Comparison of ENCODE assay signal across 8 cellular contexts in the genomic region with DNA sequence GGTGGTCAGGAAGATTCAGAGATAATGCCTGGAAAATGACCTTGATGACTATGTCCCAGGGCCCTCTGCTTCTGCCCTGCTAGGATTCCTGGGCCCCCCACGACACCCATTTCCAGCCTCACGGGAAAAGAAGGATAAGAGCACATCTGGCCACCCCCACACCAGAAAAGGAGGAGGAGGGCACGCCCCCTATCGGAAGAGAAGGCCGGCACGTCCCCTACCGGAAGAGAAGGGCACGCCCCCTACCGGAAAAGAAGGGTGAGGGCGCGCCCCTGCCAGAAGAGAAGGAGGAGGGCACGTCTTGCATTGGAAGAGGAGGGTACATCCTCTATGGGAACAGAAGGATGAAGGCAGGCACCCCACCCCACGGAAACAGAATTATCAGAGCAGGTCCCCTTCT.
DNase-seq lines count a peak whose midpoint lies in the region; ATAC-seq and TF ChIP-seq lines count a peak whose summit lies in the region.

No MANE protein-coding gene starts in this region.

- H3K4me1 ChIP-seq in mammary epithelial cell (ENCODE audit: insufficient read depth, low read length): no peaks in the 10 kb centered on the region
- peaks cover 0 to 6% (median 0%) of the 10 kb centered on the region in 4 donors for H3K4me1 ChIP-seq in transverse colon
- peaks cover 12% of the 10 kb centered on the region for H3K4me1 ChIP-seq in suprapubic skin

- peak overlapping the region; percentile 43 to 85 (median 68) for H3K4me3 Mint-ChIP-seq in naive thymus-derived CD8-positive, alpha-beta T cell

- BruUV-seq in mammary epithelial cell (replicated peaks; lab: Mats Ljungman, UMichigan): no TSS peak

- H3K27ac ChIP-seq in VCaP (no peak overlapping the region), mammary epithelial cell (ENCODE audit: insufficient read depth, low read depth, low read length) (no peak overlapping the region), transverse colon (no peak overlapping the region), suprapubic skin (no peak overlapping the region)

- TF ChIP-seq POLR2A in transverse colon (IDR thresholded peaks at IDR 0.05): no peak
- no peak for TF ChIP-seq POLR2A in suprapubic skin (IDR thresholded peaks at IDR 0.05)

- no peak for DNase-seq in BJ (ENCODE audit: low read depth)
- peak; percentile 48 for DNase-seq in HuH-7 (ENCODE audit: low spot score)
- DNase-seq in mammary epithelial cell: no peak
- peak; percentile 30 to 89 (median 60) for DNase-seq in naive thymus-derived CD8-positive, alpha-beta T cell
- DNase-seq in transverse colon: peak; percentile 73
- DNase-seq in NCI-H1436 (lab: John Stamatoyannopoulos, UW): no peak
- no peak for DNase-seq in suprapubic skin (ENCODE audit: low spot score in 2 of 2)

- CTCF ChIA-PET in BJ (lab: Yijun Ruan, JAX): interaction anchor here (1.2 kb wide), 1 partner anchor 257 kb away, joined by 3 read pairs; no protein-coding TSS in a partner anchor
- CTCF ChIA-PET in mammary epithelial cell (lab: Charles Lee; ENCODE audit: low non-redundant PET): no interaction called here

- peak; percentile 89 to 98 for ATAC-seq in naive thymus-derived CD8-positive, alpha-beta T cell

- no peak overlapping the region for H3K4me3 ChIP-seq in BJ (ENCODE audit: low read depth, low read length)
- no peak overlapping the region for H3K4me3 ChIP-seq in mammary epithelial cell (replicated peaks in 1 of 3; ENCODE audit: insufficient read depth in 1 of 3, low read depth in 2 of 3, low read length in 3 of 3)
- no peak overlapping the region for H3K4me3 ChIP-seq in transverse colon
- no peak overlapping the region for H3K4me3 ChIP-seq in suprapubic skin

- dilution Hi-C loops in mammary epithelial cell (cut with HindIII; ENCODE audit: low sequenced_read_pairs): loop anchor here (5.0 kb wide), 1 partner anchor 63 kb away; no protein-coding TSS in a partner anchor

- H4K20me1 ChIP-seq in mammary epithelial cell (ENCODE audit: insufficient read depth, low read length): no peaks in the 10 kb centered on the region

- no peaks in the 10 kb centered on the region; the same call in 1 of the 2 replicates for H3K27me3 ChIP-seq in BJ (ENCODE audit: control insufficient read depth, insufficient read depth, low read length)
- no peaks in the 10 kb centered on the region for H3K27me3 ChIP-seq in mammary epithelial cell (ENCODE audit: insufficient read depth, low read length)
- peaks cover 6% of the 10 kb centered on the region for H3K27me3 ChIP-seq in transverse colon
- H3K27me3 ChIP-seq in suprapubic skin: peaks cover 11% of the 10 kb centered on the region

- no peaks in the 10 kb centered on the region for H3K79me2 ChIP-seq in mammary epithelial cell (ENCODE audit: insufficient read depth, low read length)

- intact Hi-C loops in mammary epithelial cell (cut with micrococcal nuclease) (no loop called here), transverse colon (cut with DNase I; ENCODE audit: low total_unique reads) (no loop called here)

- H3K9me3 Mint-ChIP-seq in naive thymus-derived CD8-positive, alpha-beta T cell: peaks cover 0 to 12% (median 2%) of the 10 kb centered on the region in 9 donors

- WGBS in mammary epithelial cell (ENCODE audit: low coverage, missing lambda C conversion rate): 29% methylated on average over 4 of the region's 13 CpGs
- 7% methylated on average over 13 of the region's 13 CpGs; no CpG with 5 or more reads in 1 of the 2 donors for WGBS in transverse colon (ENCODE audit: low coverage in 1 of 2), 2 donors
- 30% methylated on average over 9 of the region's 13 CpGs for WGBS in suprapubic skin

- H3K4me2 ChIP-seq in mammary epithelial cell (ENCODE audit: insufficient read depth, low read depth, low read length): no peak overlapping the region

- H3K36me3 ChIP-seq in BJ (ENCODE audit: control insufficient read depth, insufficient read depth, low read length) (no peaks in the 10 kb centered on the region), mammary epithelial cell (ENCODE audit: insufficient read depth, low read length) (no peaks in the 10 kb centered on the region), transverse colon (no peaks in the 10 kb centered on the region), suprapubic skin (no peaks in the 10 kb centered on the region)

- in situ Hi-C loops in mammary epithelial cell (cut with MboI; ENCODE audit: low sequenced_read_pairs in 2 of 2) (no loop called here), transverse colon (cut with MboI; ENCODE audit: low pct_ligation_motif_present in 1 of 4, low pct_unique_long_range_greater_than_20kb in 1 of 4, low sequenced_read_pairs in 3 of 4) (no loop called here)

- H3K9ac ChIP-seq in mammary epithelial cell (ENCODE audit: insufficient read depth, low read length): no peak overlapping the region

- POLR2A ChIA-PET in BJ (lab: Charles Lee): no interaction called here
- POLR2A ChIA-PET in naive thymus-derived CD8-positive, alpha-beta T cell (lab: Charles Lee): interaction anchor here (1.8 kb wide), 1 partner anchor 82 kb away, joined by 11 read pairs; no protein-coding TSS in a partner anchor

- peak overlapping the region; percentile 40 for H2AFZ ChIP-seq in mammary epithelial cell (ENCODE audit: low read depth, low read length)

- no peaks in the 10 kb centered on the region for H3K9me3 ChIP-seq in mammary epithelial cell (replicated peaks; ENCODE audit: insufficient read depth, low read length)
- no peaks in the 10 kb centered on the region for H3K9me3 ChIP-seq in transverse colon
- no peaks in the 10 kb centered on the region for H3K9me3 ChIP-seq in suprapubic skin

- H3K36me3 Mint-ChIP-seq in naive thymus-derived CD8-positive, alpha-beta T cell: peaks cover 0 to 3% (median 3%) of the 10 kb centered on the region in 3 donors

- TF ChIP-seq EP300 in transverse colon (IDR thresholded peaks at IDR 0.05; ENCODE audit: low read depth) (no peak), suprapubic skin (IDR thresholded peaks at IDR 0.05) (no peak)

- peaks cover 0 to 4% (median 0%) of the 10 kb centered on the region in 5 donors for H3K27me3 Mint-ChIP-seq in naive thymus-derived CD8-positive, alpha-beta T cell

- peak overlapping the region in 9 of 10 donors; percentile 52 to 90 (median 78) for H3K27ac Mint-ChIP-seq in naive thymus-derived CD8-positive, alpha-beta T cell

- peaks cover 13 to 19% (median 16%) of the 10 kb centered on the region in 4 donors for H3K4me1 Mint-ChIP-seq in naive thymus-derived CD8-positive, alpha-beta T cell

- peak; percentile 61 for TF ChIP-seq CTCF in BJ (IDR thresholded peaks at IDR 0.05; ENCODE audit: insufficient read depth, low read depth, low read length)
- TF ChIP-seq CTCF in VCaP (conservative IDR thresholded peaks at IDR 0.05): peak; percentile 34
- peak; percentile 64 to 73 for TF ChIP-seq CTCF in mammary epithelial cell (conservative IDR thresholded peaks at IDR 0.05 in 1 of 2, IDR thresholded peaks at IDR 0.05 in 1 of 2; ENCODE audit: extremely low read depth in 1 of 2, insufficient read depth in 1 of 2, low read depth in 1 of 2, low read length in 2 of 2)
- peak; percentile 33 to 84 (median 62) for TF ChIP-seq CTCF in transverse colon (IDR thresholded peaks at IDR 0.05)
- peak in 1 of 2 donors; percentile 58 for TF ChIP-seq CTCF in suprapubic skin (IDR thresholded peaks at IDR 0.05)

Comparison
In these comparisons a context has a peak if more than half of its experiments do, and no peak if none do; other contexts are left out.
1. DNase-seq: peak in HuH-7 (single experiment), naive thymus-derived CD8-positive, alpha-beta T cell (10 of 10) and transverse colon (single experiment); none in BJ (single experiment), mammary epithelial cell (single experiment), NCI-H1436 (single experiment) and suprapubic skin (0 of 2).